In the genomic region with DNA sequence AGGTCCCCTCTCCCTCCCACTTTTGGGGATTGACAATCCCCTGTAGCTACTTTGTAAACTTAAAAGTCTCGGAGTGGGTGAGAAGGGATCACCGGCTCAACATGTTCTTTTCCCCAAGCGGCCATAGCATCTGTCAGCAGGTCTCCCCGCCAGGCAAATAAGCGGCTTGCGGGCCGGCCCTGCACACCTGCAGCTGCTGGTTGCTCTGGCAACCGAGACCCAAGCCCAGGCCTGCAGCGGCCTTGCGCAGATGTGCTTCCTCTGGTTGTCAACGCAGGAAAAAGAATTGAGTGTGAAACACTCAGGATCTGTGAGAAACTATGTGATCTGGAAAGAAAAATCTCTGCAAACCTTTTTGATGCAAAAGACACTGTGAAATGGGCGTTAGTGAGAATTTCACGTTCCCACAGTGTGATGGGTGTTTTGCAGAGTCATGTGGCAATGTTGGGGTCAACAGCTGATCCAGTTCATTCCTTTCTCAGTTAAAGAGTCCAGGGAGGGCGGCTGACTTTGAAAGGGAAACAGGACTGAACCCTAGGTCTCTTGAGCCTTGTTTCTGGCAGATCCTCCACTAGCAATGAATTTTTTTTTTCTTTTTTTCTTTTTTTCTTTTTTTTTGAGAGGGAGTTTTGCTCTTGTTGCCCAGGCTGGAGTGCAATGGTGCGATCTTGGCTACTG, we compare ENCODE assay signal across 15 cellular contexts. TPM values are rescaled to one million over a fixed set of nuclear protein-coding genes. Genes with fewer than 3 reads are reported as not detected.
DNase-seq lines count a peak whose midpoint lies in the region; ATAC-seq and TF ChIP-seq lines count a peak whose summit lies in the region.
"Had no signal": no experiment of that assay in that cellular context is flagged by ENCODE, and none has a peak within 500 bp of the region (broad histone marks: within the 10 kb centered on the region; RNA-seq: fewer than 3 reads in every experiment).

No MANE protein-coding gene starts in this region.

- H3K27me3 ChIP-seq in SJCRH30 (no peaks in the 10 kb centered on the region), right atrium auricular region (no peaks in the 10 kb centered on the region), HAP-1 (ENCODE audit: low read depth) (no peaks in the 10 kb centered on the region), sigmoid colon (no peaks in the 10 kb centered on the region)
- H3K27me3 ChIP-seq: uterus had no signal

- TF ChIP-seq POLR2A in sigmoid colon (IDR thresholded peaks at IDR 0.05) = no peak

- ATAC-seq in Right ventricle myocardium inferior (peak; percentile 51), mucosa of descending colon (no peak)
- ATAC-seq: PC-3 had no signal

- WGBS in sigmoid colon, 2 donors = 79 to 83% methylated on average over 15 of the region's 15 CpGs

- no peak for TF ChIP-seq EP300 in sigmoid colon (IDR thresholded peaks at IDR 0.05)

- intact Hi-C loops in Right ventricle myocardium inferior (cut with DNase I) = loop anchor here (10.0 kb wide), 1 partner anchor 315 kb away; no protein-coding TSS in a partner anchor
- intact Hi-C loops in cardiac septum (cut with DNase I) = loop anchor here (10.0 kb wide), 1 partner anchor 315 kb away; no protein-coding TSS in a partner anchor
- intact Hi-C loops in sigmoid colon (cut with DNase I) = loop anchor here (5.0 kb wide), 1 partner anchor 317 kb away; no protein-coding TSS in a partner anchor
- intact Hi-C loops in mucosa of descending colon (cut with DNase I, micrococcal nuclease) = loop anchor here in 1 of 2 donors (10.0 kb wide), 1 partner anchor 315 kb away; no protein-coding TSS in a partner anchor

- TF ChIP-seq CTCF in right atrium auricular region (IDR thresholded peaks at IDR 0.05) (no peak), sigmoid colon (IDR thresholded peaks at IDR 0.05) (no peak), mucosa of descending colon (IDR thresholded peaks at IDR 0.05) (no peak)

- no peaks in the 10 kb centered on the region for H3K9me3 ChIP-seq in SJCRH30 (replicated peaks)
- no peaks in the 10 kb centered on the region for H3K9me3 ChIP-seq in right atrium auricular region
- H3K9me3 ChIP-seq in HAP-1 = no peaks in the 10 kb centered on the region
- H3K9me3 ChIP-seq in sigmoid colon = no peaks in the 10 kb centered on the region
- no peaks in the 10 kb centered on the region for H3K9me3 ChIP-seq in mucosa of descending colon
- H3K9me3 ChIP-seq: uterus had no signal

- in situ Hi-C loops in HAP-1 (cut with MboI; ENCODE audit: low sequenced_read_pairs) = no loop called here

- H3K27ac ChIP-seq in SJCRH30 (no peak overlapping the region), right atrium auricular region (no peak overlapping the region), sigmoid colon (no peak overlapping the region)
- H3K27ac ChIP-seq: GM23248 had no signal

- H3K36me3 ChIP-seq in SJCRH30 (no peaks in the 10 kb centered on the region), right atrium auricular region (no peaks in the 10 kb centered on the region), HAP-1 (replicated peaks) (no peaks in the 10 kb centered on the region), sigmoid colon (no peaks in the 10 kb centered on the region), mucosa of descending colon (ENCODE audit: low read depth) (no peaks in the 10 kb centered on the region)
- H3K36me3 ChIP-seq: uterus had no signal

- DNase-seq in Right ventricle myocardium inferior (ENCODE audit: missing footprints) = no peak
- no peak for DNase-seq in cardiac septum (ENCODE audit: low spot score)
- peak; percentile 77 to 84 for DNase-seq in SJCRH30
- DNase-seq in right atrium auricular region (ENCODE audit: low spot score) = peak; percentile 55
- no peak for DNase-seq in HAP-1 (ENCODE audit: low spot score in 2 of 2)
- DNase-seq in sigmoid colon = no peak
- DNase-seq in AG20443 (ENCODE audit: low spot score) = no peak
- no peak for DNase-seq in mucosa of descending colon
- DNase-seq: activated CD4-positive, CD25-positive, alpha-beta regulatory T cell treated with anti-CD3 and anti-CD28 coated beads, Interleukin-2, amount 50 U/mL, for 72 hours; aorta; dermis blood vessel endothelial cell; DMS79 treated with DMSO at 0.1 percent for 48 hours; GM23248; PC-3; uterus had no signal

- H3K4me1 ChIP-seq in SJCRH30 (peaks cover 20% of the 10 kb centered on the region), right atrium auricular region (no peaks in the 10 kb centered on the region), HAP-1 (peaks cover 10% of the 10 kb centered on the region), sigmoid colon (peaks cover 0 to 17% (median 8%) of the 10 kb centered on the region in 4 donors), mucosa of descending colon (ENCODE audit: low read depth) (peaks cover 3% of the 10 kb centered on the region)
- H3K4me1 ChIP-seq: uterus had no signal

- H3K4me3 ChIP-seq in SJCRH30 (no peak overlapping the region), right atrium auricular region (no peak overlapping the region), HAP-1 (no peak overlapping the region), sigmoid colon (no peak overlapping the region), mucosa of descending colon (no peak overlapping the region)
- H3K4me3 ChIP-seq: GM23248, uterus had no signal

RNA-seq across cellular contexts. Expression of a gene that starts 28.4 kb away (rescaled TPM):
- total RNA-seq in Right ventricle myocardium inferior = 81.9 TPM
- total RNA-seq in cardiac septum = 81.9 TPM
- total RNA-seq in SJCRH30 (2014; rRNA removed; shearing (Covaris generic)) = 144 and 157 TPM in 2 replicates
- total RNA-seq in right atrium auricular region = 10 to 100 TPM; 70.2 to 83.5 TPM
- 100 to 1,000 TPM in 2 of 4 donors, 10 to 100 TPM in 2; 72.0 to 128 (median 112) TPM for total RNA-seq in sigmoid colon
- polyA plus RNA-seq in sigmoid colon = 10 to 100 TPM; 49.0 to 79.3 (median 68.5) TPM
- total RNA-seq in mucosa of descending colon = 100 to 1,000 TPM in 1 of 3 donors, 10 to 100 TPM in 2; 81.2 to 110 (median 92.1) TPM

Comparison
In these comparisons a context has a peak if more than half of its experiments do, and no peak if none do; other contexts are left out.
1. DNase-seq: peak in SJCRH30 (2 of 2) and right atrium auricular region (single experiment); none in Right ventricle myocardium inferior (single experiment), cardiac septum (single experiment), HAP-1 (0 of 2), sigmoid colon (single experiment), AG20443 (single experiment) and mucosa of descending colon (0 of 3).